Comparison of ENCODE assay signal across 16 cellular contexts in the genomic region with DNA sequence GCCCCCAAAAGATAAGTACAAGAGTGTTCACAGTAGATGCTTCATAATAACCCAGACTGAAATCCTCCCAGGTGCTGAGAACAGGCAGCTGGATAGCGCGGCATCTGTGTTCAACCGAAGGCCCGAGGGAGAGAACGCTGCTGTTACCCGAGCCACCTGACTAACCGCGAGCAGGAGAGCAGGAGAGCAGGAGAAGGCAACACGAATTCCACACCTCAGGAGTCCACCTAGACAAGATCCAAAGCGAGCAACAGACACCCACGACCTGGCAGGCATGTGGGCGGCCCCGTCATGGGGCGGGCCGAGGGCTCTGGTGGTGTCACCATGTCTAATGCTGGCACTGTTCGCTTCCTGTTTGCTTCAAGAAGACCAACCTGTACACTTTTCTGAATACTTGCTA. TPM values are rescaled to one million over a fixed set of nuclear protein-coding genes. Genes with fewer than 3 reads are reported as not detected.
"Had no signal": no experiment of that assay in that cellular context is flagged by ENCODE, and none has a peak within 500 bp of the region (broad histone marks: within the 10 kb centered on the region; RNA-seq: fewer than 3 reads in every experiment).

No MANE protein-coding gene starts in this region.

- H3K4me1 Mint-ChIP-seq: activated CD4-positive, alpha-beta memory T cell treated with anti-CD3 and anti-CD28 coated beads, Interleukin-2, amount 10 ng/mL, durations not matched to agents 7 days and 5 days; activated naive CD8-positive, alpha-beta T cell treated with anti-CD3 and anti-CD28 coated beads, Interleukin-2, amount 50 U/mL, for 24 hours had no signal

- H3K9me3 ChIP-seq: gastrocnemius medialis, stomach, thoracic aorta, vagina had no signal

- DNase-seq: activated CD4-positive, alpha-beta memory T cell treated with anti-CD3 and anti-CD28 coated beads, Interleukin-2, amount 10 ng/mL, durations not matched to agents 7 days and 5 days; activated naive CD8-positive, alpha-beta T cell treated with anti-CD3 and anti-CD28 coated beads, Interleukin-2, amount 50 U/mL, for 24 hours; activated T-cell treated with anti-CD3 and anti-CD28 coated beads, Interleukin-2, amount 50 U/mL, for 72 hours; cortex of kidney; effector memory CD4-positive, alpha-beta T cell; hippocampal formation; stomach; T-cell; T1000 had no signal

- H3K9me3 Mint-ChIP-seq: activated CD4-positive, alpha-beta memory T cell treated with anti-CD3 and anti-CD28 coated beads, Interleukin-2, amount 10 ng/mL, durations not matched to agents 7 days and 5 days; activated naive CD8-positive, alpha-beta T cell treated with anti-CD3 and anti-CD28 coated beads, Interleukin-2, amount 50 U/mL, for 24 hours; activated T-cell treated with anti-CD3 and anti-CD28 coated beads, Interleukin-2, amount 50 U/mL, for 72 hours; natural killer cell treated with Interleukin-12 subunit alpha and Interleukin-12 subunit beta and Interleukin-15 and Interleukin-18, amount 100 ng/mL, for 72 hours; T-cell had no signal

- H3K4me3 Mint-ChIP-seq: activated CD4-positive, alpha-beta memory T cell treated with anti-CD3 and anti-CD28 coated beads, Interleukin-2, amount 10 ng/mL, durations not matched to agents 7 days and 5 days; activated naive CD8-positive, alpha-beta T cell treated with anti-CD3 and anti-CD28 coated beads, Interleukin-2, amount 50 U/mL, for 24 hours; activated T-cell treated with anti-CD3 and anti-CD28 coated beads, Interleukin-2, amount 50 U/mL, for 72 hours; natural killer cell treated with Interleukin-12 subunit alpha and Interleukin-12 subunit beta and Interleukin-15 and Interleukin-18, amount 100 ng/mL, for 72 hours; T-cell had no signal

- H3K4me3 ChIP-seq: cardiac muscle cell, gastrocnemius medialis, stomach, thoracic aorta, vagina had no signal

- H3K27ac ChIP-seq: cardiac muscle cell, epithelial cell of prostate, gastrocnemius medialis, stomach, thoracic aorta, vagina, VCaP had no signal

- H3K27ac Mint-ChIP-seq: activated CD4-positive, alpha-beta memory T cell treated with anti-CD3 and anti-CD28 coated beads, Interleukin-2, amount 10 ng/mL, durations not matched to agents 7 days and 5 days; activated naive CD8-positive, alpha-beta T cell treated with anti-CD3 and anti-CD28 coated beads, Interleukin-2, amount 50 U/mL, for 24 hours; activated T-cell treated with anti-CD3 and anti-CD28 coated beads, Interleukin-2, amount 50 U/mL, for 72 hours; natural killer cell treated with Interleukin-12 subunit alpha and Interleukin-12 subunit beta and Interleukin-15 and Interleukin-18, amount 100 ng/mL, for 72 hours; T-cell had no signal

- H3K27me3 ChIP-seq: cardiac muscle cell, gastrocnemius medialis, stomach, vagina had no signal

- H3K4me1 ChIP-seq: gastrocnemius medialis, stomach, vagina had no signal

- H3K36me3 Mint-ChIP-seq: natural killer cell treated with Interleukin-12 subunit alpha and Interleukin-12 subunit beta and Interleukin-15 and Interleukin-18, amount 100 ng/mL, for 72 hours had no signal

- H3K27me3 Mint-ChIP-seq: activated CD4-positive, alpha-beta memory T cell treated with anti-CD3 and anti-CD28 coated beads, Interleukin-2, amount 10 ng/mL, durations not matched to agents 7 days and 5 days; activated naive CD8-positive, alpha-beta T cell treated with anti-CD3 and anti-CD28 coated beads, Interleukin-2, amount 50 U/mL, for 24 hours; natural killer cell treated with Interleukin-12 subunit alpha and Interleukin-12 subunit beta and Interleukin-15 and Interleukin-18, amount 100 ng/mL, for 72 hours; T-cell had no signal

RNA-seq across cellular contexts. Expression of gene FTCD, which starts 49.7 kb away (rescaled TPM):
- total RNA-seq: natural killer cell treated with Interleukin-12 subunit alpha and Interleukin-12 subunit beta and Interleukin-15 and Interleukin-18, amount 100 ng/mL, for 72 hours; vagina had no signal
